18 cellular contexts compared by ENCODE assay signal in genomic region chr1:194534784-194535183, GRCh38.
DNase-seq lines count a peak whose midpoint lies in the region; ATAC-seq and TF ChIP-seq lines count a peak whose summit lies in the region.
"Had no signal": no experiment of that assay in that cellular context is flagged by ENCODE, and none has a peak within 500 bp of the region (broad histone marks: within the 10 kb centered on the region; RNA-seq: fewer than 3 reads in every experiment).

No MANE protein-coding gene starts in this region.

- POLR2A ChIA-PET in WTC11 (lab: Charles Lee): no interaction called here

- WGBS in mesodermal cell (ENCODE audit: insufficient coverage in 2 of 2), 2 experiments: 95 to 98% methylated on average over 4 to 5 of the region's 6 CpGs

- no peaks in the 10 kb centered on the region for H3K27me3 Mint-ChIP-seq in WTC11 (ENCODE audit: low read depth)
- H3K27me3 Mint-ChIP-seq: IgD-negative memory B cell had no signal

- no peaks in the 10 kb centered on the region for H3K36me3 Mint-ChIP-seq in WTC11
- H3K36me3 Mint-ChIP-seq: CD14-positive monocyte, IgD-negative memory B cell had no signal

- no peak overlapping the region for H3K4me3 ChIP-seq in mesodermal cell (ENCODE audit: extremely low read depth, insufficient read depth, low read length, poor library complexity, severe bottlenecking)
- H3K4me3 ChIP-seq: HAP-1, SJSA1 had no signal

- peaks cover 9% of the 10 kb centered on the region for H3K4me1 ChIP-seq in mesodermal cell (ENCODE audit: control insufficient read depth, insufficient read depth, low read length, poor library complexity, severe bottlenecking)
- H3K4me1 ChIP-seq: HAP-1, SJSA1 had no signal

- DNase-seq in M059J (ENCODE audit: low read depth) (peak; percentile 7), WTC11 (ENCODE audit: low spot score) (no peak), GM13976 (ENCODE audit: low spot score) (no peak), SHP77 treated with DMSO at 0.1 percent for 48 hours (lab: John Stamatoyannopoulos, UW) (no peak), NCI-H1105 treated with DMSO at 0.1 percent for 48 hours (lab: John Stamatoyannopoulos, UW) (no peak)
- DNase-seq: DMS79 treated with DMSO at 0.1 percent for 48 hours, Kasumi-1, NCI-H1417, NCI-H187 treated with DMSO at 0.1 percent for 48 hours, NCI-H2227 treated with DMSO at 0.1 percent for 48 hours, NCI-H524 had no signal

- H3K9me3 ChIP-seq in mesodermal cell (ENCODE audit: control insufficient read depth, low read length): no peaks in the 10 kb centered on the region
- H3K9me3 ChIP-seq: HAP-1 had no signal

- H3K4me3 Mint-ChIP-seq in WTC11: no peak overlapping the region
- H3K4me3 Mint-ChIP-seq: CD14-positive monocyte, IgD-negative memory B cell had no signal

- no peak for TF ChIP-seq CTCF in WTC11 (IDR thresholded peaks at IDR 0.05)
- no peak for TF ChIP-seq CTCF in GM13976 (IDR thresholded peaks at IDR 0.05; ENCODE audit: borderline replicate concordance, control extremely low read depth, extremely low read depth, insufficient read depth, missing control alignments)

- H3K36me3 ChIP-seq in mesodermal cell (ENCODE audit: control insufficient read depth, insufficient read depth, low read length): no peaks in the 10 kb centered on the region
- H3K36me3 ChIP-seq: HAP-1, SJSA1 had no signal

- peaks cover 13% of the 10 kb centered on the region for H3K9me3 Mint-ChIP-seq in WTC11
- H3K9me3 Mint-ChIP-seq: IgD-negative memory B cell had no signal

- peak overlapping the region; percentile 75 for H3K27ac Mint-ChIP-seq in WTC11

- H3K27ac ChIP-seq in mesodermal cell (ENCODE audit: low read depth, low read length, severe bottlenecking): peak overlapping the region; percentile 51
- H3K27ac ChIP-seq: SJSA1 had no signal

- in situ Hi-C loops in GM13976 (cut with MboI; ENCODE audit: low sequenced_read_pairs, unreplicated experiment): no loop called here

- H3K4me1 Mint-ChIP-seq in WTC11: peaks cover 54% of the 10 kb centered on the region
- H3K4me1 Mint-ChIP-seq: CD14-positive monocyte had no signal

- CTCF ChIA-PET in WTC11 (lab: Charles Lee): no interaction called here

- ATAC-seq in WTC11: no peak
- ATAC-seq in HG03280 (IDR thresholded peaks at IDR 0.05; ENCODE audit: unreplicated experiment): no peak
- ATAC-seq: Panc1 had no signal

TF ChIP-seq in WTC11, 78 proteins besides CTCF, POLR2A, EP300 and RAD21:
- TF ChIP-seq NR1H2 (CRISPR knock-in tag; IDR thresholded peaks at IDR 0.05): no peak
- TF ChIP-seq RORB (CRISPR knock-in tag; IDR thresholded peaks at IDR 0.05): no peak
- no peak for TF ChIP-seq ZNF121 (CRISPR knock-in tag; IDR thresholded peaks at IDR 0.05)
- no peak for TF ChIP-seq PRRX2 (CRISPR knock-in tag; IDR thresholded peaks at IDR 0.05)
- no peak for TF ChIP-seq E2F1 (CRISPR knock-in tag; IDR thresholded peaks at IDR 0.05)
